In genomic region chr11:35935390-35935789, GRCh38 we compare ENCODE assay signal across 32 cellular contexts. TPM values are rescaled to one million over a fixed set of nuclear protein-coding genes. Genes with fewer than 3 reads are reported as not detected.
"Had no signal": no experiment of that assay in that cellular context is flagged by ENCODE, and none has a peak within 500 bp of the region (broad histone marks: within the 10 kb centered on the region; RNA-seq: fewer than 3 reads in every experiment).

No MANE protein-coding gene starts in this region.

- H3K9me3 ChIP-seq: adrenal gland, breast epithelium had no signal

- H3K36me3 ChIP-seq: adrenal gland, brain microvascular endothelial cell, breast epithelium had no signal

- ATAC-seq: activated CD8-positive, alpha-beta T cell treated with anti-CD3 and anti-CD28 coated beads for 36 hours; activated naive CD4-positive, alpha-beta T cell treated with anti-CD3 and anti-CD28 coated beads, Interleukin-2, amount 50 U/mL, for 72 hours; activated T-cell treated with anti-CD3 and anti-CD28 coated beads, Interleukin-2, amount 50 U/mL, for 4 hours; activated T-cell treated with anti-CD3 and anti-CD28 coated beads, Interleukin-2, amount 50 U/mL, for 72 hours; activated T-helper 17 cell treated with anti-CD3 and anti-CD28 coated beads, Interleukin-2, amount 50 U/mL, for 72 hours; body of pancreas had no signal

- H3K27me3 ChIP-seq: adrenal gland, body of pancreas, brain microvascular endothelial cell, breast epithelium had no signal

- DNase-seq: activated B cell treated with CpG ODN at 0.5 μM for 24 hours; activated CD4-positive, alpha-beta memory T cell treated with anti-CD3 and anti-CD28 coated beads for 36 hours; activated CD4-positive, alpha-beta T cell treated with anti-CD3 and anti-CD28 coated beads for 4 hours; activated CD4-positive, alpha-beta T cell treated with anti-CD3 and anti-CD28 coated beads, Interleukin-2, amount 10 ng/mL, durations not matched to agents 24 days and 14 days; activated CD4-positive, alpha-beta T cell treated with anti-CD3 and anti-CD28 coated beads, Interleukin-2, amount 50 U/mL, for 1 hour; activated CD4-positive, alpha-beta T cell treated with anti-CD3 and anti-CD28 coated beads, Interleukin-2, amount 50 U/mL, for 4 hours; activated CD4-positive, CD25-positive, alpha-beta regulatory T cell treated with anti-CD3 and anti-CD28 coated beads, Interleukin-2, amount 50 U/mL, for 72 hours; activated CD8-positive, alpha-beta memory T cell treated with anti-CD3 and anti-CD28 coated beads, Interleukin-2, amount 50 U/mL, for 4 hours; activated CD8-positive, alpha-beta T cell treated with anti-CD3 and anti-CD28 coated beads for 36 hours; activated effector memory CD4-positive, alpha-beta T cell treated with anti-CD3 and anti-CD28 coated beads, Interleukin-2, amount 50 U/mL, for 16 hours; activated gamma-delta T cell treated with Interleukin-2 at 50 U/mL for 16 hours; activated naive CD4-positive, alpha-beta T cell; activated naive CD4-positive, alpha-beta T cell treated with anti-CD3 and anti-CD28 coated beads for 36 hours; activated naive CD4-positive, alpha-beta T cell treated with anti-CD3 and anti-CD28 coated beads, Interleukin-2, amount 50 U/mL, for 16 hours; activated naive CD8-positive, alpha-beta T cell treated with anti-CD3 and anti-CD28 coated beads for 36 hours; activated T-cell treated with anti-CD3 and anti-CD28 coated beads for 4 hours; activated T-cell treated with anti-CD3 and anti-CD28 coated beads, Interleukin-2, amount 50 U/mL, for 1 hour; activated T-cell treated with anti-CD3 and anti-CD28 coated beads, Interleukin-2, amount 50 U/mL, for 4 hours; activated T-cell treated with anti-CD3 and anti-CD28 coated beads, Interleukin-2, amount 50 U/mL, for 72 hours; adrenal gland; amniotic stem cell; aorta; body of pancreas; brain microvascular endothelial cell; central memory CD4-positive, alpha-beta T cell; T-helper 1 cell; T-helper 2 cell; T-helper 9 cell had no signal

- H3K4me3 ChIP-seq: adrenal gland, body of pancreas, breast epithelium had no signal

- H3K27ac ChIP-seq: adrenal gland, body of pancreas, brain microvascular endothelial cell, breast epithelium, VCaP had no signal

- H3K4me1 ChIP-seq: adrenal gland, body of pancreas, breast epithelium had no signal

RNA-seq across cellular contexts. Expression of gene LDLRAD3, which starts 8.5 kb away (rescaled TPM):
- total RNA-seq: activated B cell treated with CpG ODN at 0.5 μM for 24 hours; activated T-cell treated with anti-CD3 and anti-CD28 coated beads, Interleukin-2, amount 50 U/mL, for 72 hours had no signal
